ENCODE assay signal across 1 cellular context in genomic region chr12:96193725-96194571, GRCh38.
TF ChIP-seq lines count a peak whose summit lies in the region.

TSS of gene ELK3 (plus strand) at chr12:96194375.

TF ChIP-seq in HepG2, 621 proteins besides CTCF, POLR2A, EP300 and RAD21 (continued from another document):
- TF ChIP-seq ZBTB10 (CRISPR knock-in tag; IDR thresholded peaks at IDR 0.05; ENCODE audit: borderline replicate concordance) (peak; percentile 67; the same call in 1 of the 2 replicates), ZFP82 (CRISPR knock-in tag; IDR thresholded peaks at IDR 0.05; ENCODE audit: borderline replicate concordance) (no peak), KAT2B (IDR thresholded peaks at IDR 0.05; ENCODE audit: borderline replicate concordance, low read depth, low read length) (no peak), HDAC1 (CRISPR knock-in tag; IDR thresholded peaks at IDR 0.05) (no peak), POGK (CRISPR knock-in tag; conservative IDR thresholded peaks at IDR 0.05) (0 out of 2 replicates have a peak, but pooled peaks have one; percentile 44), ZNF329 (CRISPR knock-in tag; IDR thresholded peaks at IDR 0.05; ENCODE audit: low read depth) (peak; percentile 64; the same call in 1 of the 2 replicates), ZNF235 (CRISPR knock-in tag; IDR thresholded peaks at IDR 0.05; ENCODE audit: borderline replicate concordance) (no peak), EHMT2 (IDR thresholded peaks at IDR 0.05; ENCODE audit: borderline replicate concordance, low read depth, low read length) (no peak), ZNF713 (CRISPR knock-in tag; IDR thresholded peaks at IDR 0.05) (no peak), ZBTB4 (CRISPR knock-in tag; IDR thresholded peaks at IDR 0.05; ENCODE audit: borderline replicate concordance) (no peak), CSRNP1 (CRISPR knock-in tag; IDR thresholded peaks at IDR 0.05) (no peak), MZF1 (CRISPR knock-in tag; IDR thresholded peaks at IDR 0.05; ENCODE audit: borderline replicate concordance) (no peak)
